In genomic region chr22:25386538-25386884, GRCh38 we compare ENCODE assay signal across 23 cellular contexts.
DNase-seq lines count a peak whose midpoint lies in the region; ATAC-seq and TF ChIP-seq lines count a peak whose summit lies in the region.
"Had no signal": no experiment of that assay in that cellular context is flagged by ENCODE, and none has a peak within 500 bp of the region (broad histone marks: within the 10 kb centered on the region; RNA-seq: fewer than 3 reads in every experiment).

No MANE protein-coding gene starts in this region.

- TF ChIP-seq POLR2A in spleen (IDR thresholded peaks at IDR 0.05), result no peak

- no peaks in the 10 kb centered on the region for H3K27me3 Mint-ChIP-seq in activated CD4-positive, alpha-beta T cell treated with anti-CD3 and anti-CD28 coated beads, Interleukin-2, amount 10 ng/mL, durations not matched to agents 7 days and 5 days
- H3K27me3 Mint-ChIP-seq in GM23338 (ENCODE audit: insufficient read depth, low read depth, poor library complexity) (peaks cover 28% of the 10 kb centered on the region), WTC11 (ENCODE audit: low read depth) (no peaks in the 10 kb centered on the region)
- no peaks in the 10 kb centered on the region for H3K27me3 Mint-ChIP-seq in activated T-helper 17 cell treated with anti-CD3 and anti-CD28 coated beads, Interleukin-2, amount 50 U/mL, for 72 hours
- H3K27me3 Mint-ChIP-seq: memory B cell, progenitor cell of endocrine pancreas had no signal

- H3K36me3 ChIP-seq in GM23338 (ENCODE audit: insufficient read depth) (no peaks in the 10 kb centered on the region), spleen (no peaks in the 10 kb centered on the region)
- H3K36me3 ChIP-seq: HAP-1 had no signal

- peak overlapping the region; percentile 67 for H3K4me2 ChIP-seq in GM23338

- no peak overlapping the region for H2AFZ ChIP-seq in GM23338

- peak overlapping the region; percentile 38 for H3K27ac Mint-ChIP-seq in activated CD4-positive, alpha-beta T cell treated with anti-CD3 and anti-CD28 coated beads, Interleukin-2, amount 10 ng/mL, durations not matched to agents 7 days and 5 days
- H3K27ac Mint-ChIP-seq in GM23338 (peak overlapping the region; percentile 94), WTC11 (peak overlapping the region; percentile 71)
- H3K27ac Mint-ChIP-seq in activated T-helper 17 cell treated with anti-CD3 and anti-CD28 coated beads, Interleukin-2, amount 50 U/mL, for 72 hours, result no peak overlapping the region
- H3K27ac Mint-ChIP-seq: memory B cell had no signal

- H3K27me3 ChIP-seq in GM23338 (ENCODE audit: insufficient read depth) (no peaks in the 10 kb centered on the region), spleen (replicated peaks in 1 of 7) (peaks cover 0 to 4% (median 0%) of the 10 kb centered on the region in 7 donors)
- H3K27me3 ChIP-seq: testis had no signal

- POLR2A ChIA-PET in activated CD4-positive, alpha-beta T cell treated with anti-CD3 and anti-CD28 coated beads, Interleukin-2, amount 10 ng/mL, durations not matched to agents 7 days and 5 days (lab: Charles Lee), result no interaction called here
- POLR2A ChIA-PET in WTC11 (lab: Charles Lee), result no interaction called here

- CTCF ChIA-PET in activated CD4-positive, alpha-beta T cell treated with anti-CD3 and anti-CD28 coated beads, Interleukin-2, amount 10 ng/mL, durations not matched to agents 7 days and 5 days (lab: Charles Lee), result interaction anchor here (0.6 to 0.9 kb wide), 2 partner anchors 10 to 405 kb away, joined by 3 to 4 read pairs; no protein-coding TSS in a partner anchor
- CTCF ChIA-PET in WTC11 (lab: Charles Lee), result no interaction called here

- no peak for DNase-seq in activated CD4-positive, alpha-beta T cell treated with anti-CD3 and anti-CD28 coated beads, Interleukin-2, amount 10 ng/mL, durations not matched to agents 7 days and 5 days
- DNase-seq in activated CD4-positive, alpha-beta T cell treated with anti-CD3 and anti-CD28 coated beads, Interleukin-2, amount 50 U/mL, for 1 hour, result no peak
- DNase-seq in GM23338 (ENCODE audit: low spot score), result peak; percentile 57
- DNase-seq in WTC11 (ENCODE audit: low spot score), result no peak
- no peak for DNase-seq in spleen
- no peak for DNase-seq in NCI-H1436 (lab: John Stamatoyannopoulos, UW)
- no peak for DNase-seq in EL
- DNase-seq: activated CD4-positive, alpha-beta T cell treated with anti-CD3 and anti-CD28 coated beads, Interleukin-2, amount 50 U/mL, for 48 hours; DMS53; GDM1; hypothalamus; KG1; NCI-H1436 treated with DMSO at 0.1 percent for 48 hours; NCI-H345; NCI-H774; RPMI8226; stimulated activated naive CD8-positive, alpha-beta T cell treated with anti-CD3 and anti-CD28 coated beads, Interleukin-15, Interleukin-2, amounts not matched to agents 100 U/mL and 50 U/mL, for 24 hours; testis had no signal

- no peaks in the 10 kb centered on the region for H3K36me3 Mint-ChIP-seq in activated CD4-positive, alpha-beta T cell treated with anti-CD3 and anti-CD28 coated beads, Interleukin-2, amount 10 ng/mL, durations not matched to agents 7 days and 5 days (ENCODE audit: low read depth)
- H3K36me3 Mint-ChIP-seq in GM23338 (ENCODE audit: low read depth) (no peaks in the 10 kb centered on the region; the same call in 1 of the 3 replicates), WTC11 (no peaks in the 10 kb centered on the region)
- no peaks in the 10 kb centered on the region for H3K36me3 Mint-ChIP-seq in activated T-helper 17 cell treated with anti-CD3 and anti-CD28 coated beads, Interleukin-2, amount 50 U/mL, for 72 hours (ENCODE audit: low read depth)

- H3K27ac ChIP-seq in GM23338 (ENCODE audit: low read depth) (peak overlapping the region; percentile 74), spleen (peak overlapping the region in 6 of 8 donors; percentile 33 to 54 (median 44))
- H3K27ac ChIP-seq: testis had no signal

- intact Hi-C loops in spleen (cut with DNase I; ENCODE audit: low total_unique reads), result no loop called here

- peaks cover 86% of the 10 kb centered on the region for H3K79me2 ChIP-seq in GM23338 (replicated peaks; ENCODE audit: insufficient read depth)

- ATAC-seq in GM23338, result peak; percentile 52
- peak; percentile 24; the same call in 1 of the 2 replicates for ATAC-seq in WTC11
- ATAC-seq in activated T-helper 17 cell treated with anti-CD3 and anti-CD28 coated beads, Interleukin-2, amount 50 U/mL, for 72 hours (replicated peaks), result no peak
- ATAC-seq: left lobe of liver; stimulated activated naive CD8-positive, alpha-beta T cell treated with anti-CD3 and anti-CD28 coated beads, Interleukin-15, Interleukin-2, amounts not matched to agents 100 U/mL and 50 U/mL, for 24 hours had no signal

- peaks cover 5% of the 10 kb centered on the region; the same call in 1 of the 2 replicates for H3F3A ChIP-seq in GM23338 (replicated peaks; ENCODE audit: low read depth)

- H4K20me1 ChIP-seq in GM23338 (replicated peaks; ENCODE audit: insufficient read depth), result peaks cover 36% of the 10 kb centered on the region

- peaks cover 51% of the 10 kb centered on the region for H3K4me1 Mint-ChIP-seq in activated CD4-positive, alpha-beta T cell treated with anti-CD3 and anti-CD28 coated beads, Interleukin-2, amount 10 ng/mL, durations not matched to agents 7 days and 5 days
- H3K4me1 Mint-ChIP-seq in GM23338 (peaks cover 66% of the 10 kb centered on the region), WTC11 (peaks cover 27% of the 10 kb centered on the region)
- H3K4me1 Mint-ChIP-seq in activated T-helper 17 cell treated with anti-CD3 and anti-CD28 coated beads, Interleukin-2, amount 50 U/mL, for 72 hours, result peaks cover 40% of the 10 kb centered on the region

- H3K9me3 ChIP-seq in spleen, result no peaks in the 10 kb centered on the region
- H3K9me3 ChIP-seq: HAP-1, testis had no signal

- WGBS in spleen, 5 donors, result 36 to 67% (median 50%) methylated on average over 6 to 9 of the region's 9 CpGs

- H3K9me3 Mint-ChIP-seq in activated CD4-positive, alpha-beta T cell treated with anti-CD3 and anti-CD28 coated beads, Interleukin-2, amount 10 ng/mL, durations not matched to agents 7 days and 5 days, result no peaks in the 10 kb centered on the region
- no peaks in the 10 kb centered on the region for H3K9me3 Mint-ChIP-seq in GM23338
- H3K9me3 Mint-ChIP-seq in WTC11, result no peaks in the 10 kb centered on the region
- H3K9me3 Mint-ChIP-seq in activated T-helper 17 cell treated with anti-CD3 and anti-CD28 coated beads, Interleukin-2, amount 50 U/mL, for 72 hours, result no peaks in the 10 kb centered on the region
- H3K9me3 Mint-ChIP-seq: memory B cell had no signal

- TF ChIP-seq CTCF in GM23338 (conservative IDR thresholded peaks at IDR 0.05; ENCODE audit: low read depth in 2 of 2), result no peak
- TF ChIP-seq CTCF in WTC11 (IDR thresholded peaks at IDR 0.05), result no peak
- no peak for TF ChIP-seq CTCF in spleen (IDR thresholded peaks at IDR 0.05 in 8 of 11, conservative IDR thresholded peaks at IDR 0.05 in 3 of 11)

- no peak overlapping the region for H3K4me3 ChIP-seq in GM23338
- no peak overlapping the region for H3K4me3 ChIP-seq in spleen
- H3K4me3 ChIP-seq: HAP-1, testis had no signal

- H3K9me2 ChIP-seq in GM23338 (ENCODE audit: insufficient read depth), result no peaks in the 10 kb centered on the region

- peaks cover 40% of the 10 kb centered on the region for H3K4me1 ChIP-seq in GM23338 (ENCODE audit: insufficient read depth)
- H3K4me1 ChIP-seq in spleen, result peaks cover 28 to 86% (median 63%) of the 10 kb centered on the region in 6 donors
- H3K4me1 ChIP-seq: HAP-1 had no signal

- no peak overlapping the region for H3K4me3 Mint-ChIP-seq in activated CD4-positive, alpha-beta T cell treated with anti-CD3 and anti-CD28 coated beads, Interleukin-2, amount 10 ng/mL, durations not matched to agents 7 days and 5 days
- H3K4me3 Mint-ChIP-seq in GM23338, result peak overlapping the region; percentile 28; the same call in 2 of the 3 replicates
- no peak overlapping the region for H3K4me3 Mint-ChIP-seq in WTC11
- H3K4me3 Mint-ChIP-seq in activated T-helper 17 cell treated with anti-CD3 and anti-CD28 coated beads, Interleukin-2, amount 50 U/mL, for 72 hours, result no peak overlapping the region
- H3K4me3 Mint-ChIP-seq: memory B cell had no signal

TF ChIP-seq in GM23338, 12 proteins besides CTCF, POLR2A, EP300 and RAD21:
- TF ChIP-seq JUNB (IDR thresholded peaks at IDR 0.05; ENCODE audit: unreplicated experiment) (no peak), ZNF331 (CRISPR knock-in tag; IDR thresholded peaks at IDR 0.05; ENCODE audit: low read depth) (no peak), POLR2AphosphoS5 (IDR thresholded peaks at IDR 0.05; ENCODE audit: low read depth) (no peak)

TF ChIP-seq in WTC11, 78 proteins besides CTCF, POLR2A, EP300 and RAD21 (continues in another document):
- TF ChIP-seq SMAD4 (CRISPR knock-in tag; IDR thresholded peaks at IDR 0.05) (no peak), E2F1 (CRISPR knock-in tag; IDR thresholded peaks at IDR 0.05) (no peak), IRF1 (CRISPR knock-in tag; IDR thresholded peaks at IDR 0.05) (no peak), CREB1 (CRISPR knock-in tag; IDR thresholded peaks at IDR 0.05) (no peak), ZNF423 (CRISPR knock-in tag; IDR thresholded peaks at IDR 0.05) (no peak), ZNF138 (CRISPR knock-in tag; conservative IDR thresholded peaks at IDR 0.05) (no peak), CBFB (CRISPR knock-in tag; IDR thresholded peaks at IDR 0.05; ENCODE audit: low read depth) (no peak), FOXK1 (CRISPR knock-in tag; IDR thresholded peaks at IDR 0.05) (no peak), FOXP1 (CRISPR knock-in tag; IDR thresholded peaks at IDR 0.05; ENCODE audit: borderline replicate concordance) (no peak), ETV6 (CRISPR knock-in tag; IDR thresholded peaks at IDR 0.05) (no peak), NR3C1 (CRISPR knock-in tag; conservative IDR thresholded peaks at IDR 0.05; ENCODE audit: low read depth) (no peak)
